Comparison of ENCODE assay signal across 1 cellular context in genomic region chrX:40107291-40108083, GRCh38.
A peak's percentile ranks its signal among the peaks of the same experiment; 100 is the strongest.
TF ChIP-seq lines count a peak whose summit lies in the region.

No MANE protein-coding gene starts in this region.

TF ChIP-seq in K562, 482 proteins besides CTCF, POLR2A, EP300 and RAD21 (continued from another document and continues in another):
- no peak for TF ChIP-seq FOXO4 (CRISPR knock-in tag; IDR thresholded peaks at IDR 0.05)
- no peak for TF ChIP-seq RBBP5 (IDR thresholded peaks at IDR 0.05; ENCODE audit: borderline replicate concordance, insufficient read depth, low read length, poor library complexity, severe bottlenecking)
- TF ChIP-seq FOXJ2 (tag; IDR thresholded peaks at IDR 0.05), result no peak
- TF ChIP-seq RB1 (IDR thresholded peaks at IDR 0.05; ENCODE audit: low read depth), result peak; percentile 17; the same call in 1 of the 2 replicates
- no peak for TF ChIP-seq ZNF561 (CRISPR knock-in tag; conservative IDR thresholded peaks at IDR 0.05)
- TF ChIP-seq ARID1B (IDR thresholded peaks at IDR 0.05), result no peak
- TF ChIP-seq POLR2H (tag; IDR thresholded peaks at IDR 0.05; ENCODE audit: low read depth), result no peak
- no peak for TF ChIP-seq NFE2 (IDR thresholded peaks at IDR 0.05; ENCODE audit: low read depth)
- peak; percentile 67; the same call in 1 of the 2 replicates for TF ChIP-seq TGIF2 (CRISPR knock-in tag; IDR thresholded peaks at IDR 0.05)
- peak; percentile 82 for TF ChIP-seq CXXC5 (CRISPR knock-in tag; IDR thresholded peaks at IDR 0.05)
- TF ChIP-seq MTA2 (IDR thresholded peaks at IDR 0.05; ENCODE audit: low read depth), result no peak
- no peak for TF ChIP-seq RBM25 (IDR thresholded peaks at IDR 0.05; ENCODE audit: low read depth, low read length, severe bottlenecking)
- TF ChIP-seq ELK3 (CRISPR knock-in tag; IDR thresholded peaks at IDR 0.05), result no peak
- TF ChIP-seq ZSCAN32 (CRISPR knock-in tag; IDR thresholded peaks at IDR 0.05), result no peak
- TF ChIP-seq LARP7 (IDR thresholded peaks at IDR 0.05), result no peak
- peak; percentile 88 for TF ChIP-seq SMAD4 (CRISPR knock-in tag; conservative IDR thresholded peaks at IDR 0.05)
- no peak for TF ChIP-seq MLLT1 (IDR thresholded peaks at IDR 0.05)
- TF ChIP-seq CHD2 (IDR thresholded peaks at IDR 0.05; ENCODE audit: low read depth, low read length), result no peak
- TF ChIP-seq PRDM10 (IDR thresholded peaks at IDR 0.05; ENCODE audit: partially characterized antibody), result no peak
- TF ChIP-seq ZNF699 (CRISPR knock-in tag; IDR thresholded peaks at IDR 0.05; ENCODE audit: insufficient replicate concordance), result no peak
- TF ChIP-seq WHSC1 (IDR thresholded peaks at IDR 0.05; ENCODE audit: low read length), result no peak
- no peak for TF ChIP-seq MTA1 (IDR thresholded peaks at IDR 0.05; ENCODE audit: borderline replicate concordance)
- TF ChIP-seq ZNF764 (CRISPR knock-in tag; IDR thresholded peaks at IDR 0.05; ENCODE audit: low read depth), result no peak
- no peak for TF ChIP-seq ZNF57 (CRISPR knock-in tag; IDR thresholded peaks at IDR 0.05)
- TF ChIP-seq CTCFL (IDR thresholded peaks at IDR 0.05; ENCODE audit: borderline replicate concordance, insufficient read depth, low read depth, low read length, poor library complexity, severe bottlenecking), result no peak
- no peak for TF ChIP-seq ZNF551 (CRISPR knock-in tag; IDR thresholded peaks at IDR 0.05)
- TF ChIP-seq RBM14 (IDR thresholded peaks at IDR 0.05; ENCODE audit: borderline replicate concordance, insufficient read depth, low read depth, low read length), result no peak
- TF ChIP-seq NFIC (IDR thresholded peaks at IDR 0.05), result peak; percentile 85
- no peak for TF ChIP-seq NFYB (IDR thresholded peaks at IDR 0.05; ENCODE audit: extremely low read depth, insufficient read length)
- peak in 1 of 2 experiments; percentile 54; a peak in 2 of 4 replicates for TF ChIP-seq MAZ (CRISPR knock-in tag; conservative IDR thresholded peaks at IDR 0.05 in 1 of 2, IDR thresholded peaks at IDR 0.05 in 1 of 2)
- no peak for TF ChIP-seq CCAR2 (IDR thresholded peaks at IDR 0.05; ENCODE audit: low read depth, low read length)
- TF ChIP-seq HNRNPK (IDR thresholded peaks at IDR 0.05; ENCODE audit: low read depth, low read length, poor library complexity, severe bottlenecking), result no peak
- TF ChIP-seq CBX1 (IDR thresholded peaks at IDR 0.05; ENCODE audit: low read depth), result no peak
- TF ChIP-seq NCOA1 (IDR thresholded peaks at IDR 0.05; ENCODE audit: low read depth), result no peak
- TF ChIP-seq ELF1 (tag; IDR thresholded peaks at IDR 0.05), result no peak
- TF ChIP-seq ZNF124 (CRISPR knock-in tag; IDR thresholded peaks at IDR 0.05), result no peak
- no peak for TF ChIP-seq ZNF274 (IDR thresholded peaks at IDR 0.05; ENCODE audit: borderline replicate concordance, low read depth, low read length)
- no peak for TF ChIP-seq POLR3A (IDR thresholded peaks at IDR 0.05; ENCODE audit: borderline replicate concordance, extremely low read depth, insufficient read depth, insufficient read length)
- no peak for TF ChIP-seq NFXL1 (CRISPR knock-in tag; IDR thresholded peaks at IDR 0.05)
- TF ChIP-seq IRF1 (CRISPR knock-in tag; IDR thresholded peaks at IDR 0.05; ENCODE audit: borderline replicate concordance), result no peak
- TF ChIP-seq MYC (IDR thresholded peaks at IDR 0.05; ENCODE audit: low read depth, low read length), result peak; percentile 66
- no peak for TF ChIP-seq MYC (CRISPR knock-in tag; IDR thresholded peaks at IDR 0.05; ENCODE audit: borderline replicate concordance, low read depth)
- TF ChIP-seq TRIM25 (IDR thresholded peaks at IDR 0.05; ENCODE audit: borderline replicate concordance), result no peak
- TF ChIP-seq SP2 (IDR thresholded peaks at IDR 0.05; ENCODE audit: extremely low read depth, low read depth, low read length, poor library complexity, severe bottlenecking), result no peak
- peak; percentile 64 to 72; a peak in 3 of 4 replicates for TF ChIP-seq NRF1 (conservative IDR thresholded peaks at IDR 0.05 in 1 of 2, IDR thresholded peaks at IDR 0.05 in 1 of 2)
- TF ChIP-seq DMBX1 (CRISPR knock-in tag; IDR thresholded peaks at IDR 0.05; ENCODE audit: borderline replicate concordance), result peak; percentile 88
- TF ChIP-seq ZNF384 (IDR thresholded peaks at IDR 0.05; ENCODE audit: low read depth, low read length), result no peak
- TF ChIP-seq MXD1 (CRISPR knock-in tag; IDR thresholded peaks at IDR 0.05; ENCODE audit: borderline replicate concordance, poor library complexity, severe bottlenecking), result no peak
- no peak for TF ChIP-seq XRCC3 (IDR thresholded peaks at IDR 0.05)
- TF ChIP-seq NR4A1 (CRISPR knock-in tag; IDR thresholded peaks at IDR 0.05), result no peak
- TF ChIP-seq NR4A1 (tag; IDR thresholded peaks at IDR 0.05), result 0 out of 2 replicates have a peak, but pooled peaks have one; percentile 73
- no peak for TF ChIP-seq MEF2D (tag; conservative IDR thresholded peaks at IDR 0.05; ENCODE audit: low read depth)
- TF ChIP-seq KAT7 (CRISPR knock-in tag; IDR thresholded peaks at IDR 0.05; ENCODE audit: borderline replicate concordance), result no peak
- TF ChIP-seq ZNF197 (CRISPR knock-in tag; IDR thresholded peaks at IDR 0.05; ENCODE audit: low read depth), result no peak; the same call in 1 of the 2 replicates
- TF ChIP-seq ZNF644 (tag; IDR thresholded peaks at IDR 0.05; ENCODE audit: low read depth), result no peak
